20 cellular contexts compared by ENCODE assay signal in the genomic region with DNA sequence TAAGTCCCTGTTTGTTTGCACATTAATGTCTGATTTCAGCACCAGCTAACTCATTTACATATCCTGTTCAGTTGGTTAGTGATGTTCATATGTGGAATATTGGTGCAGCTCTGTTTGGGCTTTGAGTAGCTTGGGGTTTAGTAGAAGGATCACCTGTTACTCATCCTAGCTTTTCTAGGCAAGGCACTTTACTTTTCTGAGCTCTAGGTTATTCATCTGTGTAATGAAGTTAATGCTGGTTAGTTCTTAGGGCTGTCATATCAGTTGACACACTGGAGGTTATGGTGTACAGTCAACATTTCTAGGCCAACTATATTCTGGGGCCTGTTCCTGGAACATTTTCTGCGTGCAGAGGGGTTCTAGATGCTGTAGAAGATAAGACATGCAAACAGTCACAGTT.
DNase-seq lines count a peak whose midpoint lies in the region; ATAC-seq and TF ChIP-seq lines count a peak whose summit lies in the region.
"Had no signal": no experiment of that assay in that cellular context is flagged by ENCODE, and none has a peak within 500 bp of the region (broad histone marks: within the 10 kb centered on the region; RNA-seq: fewer than 3 reads in every experiment).

No MANE protein-coding gene starts in this region.

- no peak for DNase-seq in activated CD8-positive, alpha-beta T cell treated with anti-CD3 and anti-CD28 coated beads for 36 hours
- no peak for DNase-seq in activated CD8-positive, alpha-beta T cell treated with anti-CD3 and anti-CD28 coated beads, Interleukin-2, amount 10 ng/mL, durations not matched to agents 7 days and 5 days
- DNase-seq in activated naive CD8-positive, alpha-beta T cell treated with anti-CD3 and anti-CD28 coated beads, Interleukin-2, amount 50 U/mL, for 24 hours, result no peak
- no peak for DNase-seq in natural killer cell treated with Interleukin-12 subunit alpha and Interleukin-12 subunit beta and Interleukin-15 and Interleukin-18, amount 100 ng/mL, for 72 hours (ENCODE audit: low spot score)
- no peak for DNase-seq in KBM-7
- no peak for DNase-seq in OCI-LY7 (ENCODE audit: low spot score)
- no peak for DNase-seq in transverse colon
- DNase-seq: activated B cell treated with CpG ODN at 0.5 μM for 24 hours; activated effector memory CD4-positive, alpha-beta T cell treated with Interleukin-2 at 50 U/mL for 16 hours; CD4-positive, alpha-beta T cell; cerebellar nuclear complex; H9; left ventricle myocardium superior; NCI-H1105; NCI-H2029 treated with DMSO at 0.1 percent for 48 hours; NCI-H2227 treated with DMSO at 0.1 percent for 48 hours; nucleus accumbens; psoas muscle; SW 1271 had no signal

- H3K79me2 ChIP-seq in Loucy (ENCODE audit: insufficient read depth, low read length), result no peaks in the 10 kb centered on the region
- no peaks in the 10 kb centered on the region for H3K79me2 ChIP-seq in OCI-LY7 (ENCODE audit: insufficient read depth, low read depth, low read length)

- peak overlapping the region; percentile 47 for H3K9ac ChIP-seq in Loucy (ENCODE audit: low read depth, low read length, poor library complexity, severe bottlenecking)

- H3K36me3 ChIP-seq in Loucy (ENCODE audit: insufficient read depth, low read length), result no peaks in the 10 kb centered on the region; the same call in 1 of the 2 replicates
- no peaks in the 10 kb centered on the region for H3K36me3 ChIP-seq in OCI-LY7 (ENCODE audit: insufficient read depth, low read length)
- H3K36me3 ChIP-seq in transverse colon, result peaks cover 0 to 8% (median 0%) of the 10 kb centered on the region in 4 donors

- intact Hi-C loops in activated CD8-positive, alpha-beta T cell treated with anti-CD3 and anti-CD28 coated beads for 36 hours (cut with micrococcal nuclease), result no loop called here
- intact Hi-C loops in OCI-LY7 (cut with micrococcal nuclease; ENCODE audit: unreplicated experiment) (no loop called here), transverse colon (cut with DNase I; ENCODE audit: low total_unique reads) (no loop called here)

- H3K27me3 Mint-ChIP-seq in activated CD8-positive, alpha-beta T cell treated with anti-CD3 and anti-CD28 coated beads for 36 hours, result no peaks in the 10 kb centered on the region
- no peaks in the 10 kb centered on the region for H3K27me3 Mint-ChIP-seq in activated CD8-positive, alpha-beta T cell treated with anti-CD3 and anti-CD28 coated beads, Interleukin-2, amount 10 ng/mL, durations not matched to agents 7 days and 5 days (ENCODE audit: low read depth)
- no peaks in the 10 kb centered on the region for H3K27me3 Mint-ChIP-seq in activated naive CD8-positive, alpha-beta T cell treated with anti-CD3 and anti-CD28 coated beads, Interleukin-2, amount 50 U/mL, for 24 hours
- H3K27me3 Mint-ChIP-seq in natural killer cell treated with Interleukin-12 subunit alpha and Interleukin-12 subunit beta and Interleukin-15 and Interleukin-18, amount 100 ng/mL, for 72 hours, result no peaks in the 10 kb centered on the region
- H3K27me3 Mint-ChIP-seq: activated B cell treated with CpG ODN at 0.5 μM for 24 hours; CD4-positive, alpha-beta T cell had no signal

- H3K4me1 ChIP-seq in Loucy (ENCODE audit: insufficient read depth, low read length, poor library complexity, severe bottlenecking) (peaks cover 62% of the 10 kb centered on the region), OCI-LY7 (ENCODE audit: insufficient read depth, low read length, poor library complexity, severe bottlenecking) (no peaks in the 10 kb centered on the region), transverse colon (peaks cover 0 to 4% (median 0%) of the 10 kb centered on the region in 4 donors)
- H3K4me1 ChIP-seq: psoas muscle had no signal

- H3F3A ChIP-seq in Loucy (ENCODE audit: low read depth), result peaks cover 13% of the 10 kb centered on the region; the same call in 1 of the 2 replicates

- H3K9me3 ChIP-seq in Loucy (ENCODE audit: insufficient read depth, low read depth, low read length) (no peaks in the 10 kb centered on the region), OCI-LY7 (ENCODE audit: low read length) (no peaks in the 10 kb centered on the region), transverse colon (no peaks in the 10 kb centered on the region)
- H3K9me3 ChIP-seq: psoas muscle had no signal

- no TSS peak for BruUV-seq in OCI-LY7 (replicated peaks; lab: Mats Ljungman, UMichigan)

- in situ Hi-C loops in KBM-7 (cut with MboI; ENCODE audit: low pct_unique_long_range_greater_than_20kb, low sequenced_read_pairs) (no loop called here), transverse colon (cut with MboI; ENCODE audit: low pct_ligation_motif_present in 1 of 4, low pct_unique_long_range_greater_than_20kb in 1 of 4, low sequenced_read_pairs in 3 of 4) (no loop called here)

- no peaks in the 10 kb centered on the region for H3K9me3 Mint-ChIP-seq in activated CD8-positive, alpha-beta T cell treated with anti-CD3 and anti-CD28 coated beads for 36 hours
- H3K9me3 Mint-ChIP-seq in activated CD8-positive, alpha-beta T cell treated with anti-CD3 and anti-CD28 coated beads, Interleukin-2, amount 10 ng/mL, durations not matched to agents 7 days and 5 days (ENCODE audit: insufficient read depth), result no peaks in the 10 kb centered on the region
- H3K9me3 Mint-ChIP-seq in activated naive CD8-positive, alpha-beta T cell treated with anti-CD3 and anti-CD28 coated beads, Interleukin-2, amount 50 U/mL, for 24 hours, result peaks cover 11% of the 10 kb centered on the region
- peaks cover 9% of the 10 kb centered on the region for H3K9me3 Mint-ChIP-seq in natural killer cell treated with Interleukin-12 subunit alpha and Interleukin-12 subunit beta and Interleukin-15 and Interleukin-18, amount 100 ng/mL, for 72 hours
- H3K9me3 Mint-ChIP-seq: CD4-positive, alpha-beta T cell; H9 had no signal

- H3K9me2 ChIP-seq in Loucy (replicated peaks; ENCODE audit: low read depth, low read length) (no peaks in the 10 kb centered on the region), OCI-LY7 (ENCODE audit: insufficient read depth, low read length) (no peaks in the 10 kb centered on the region)

- no peak for TF ChIP-seq EP300 in transverse colon (IDR thresholded peaks at IDR 0.05; ENCODE audit: low read depth)

- peak overlapping the region; percentile 28 for H3K4me3 ChIP-seq in Loucy (ENCODE audit: low read length, poor library complexity, severe bottlenecking)
- H3K4me3 ChIP-seq in OCI-LY7 (ENCODE audit: low read depth, low read length, poor library complexity, severe bottlenecking), result no peak overlapping the region
- no peak overlapping the region for H3K4me3 ChIP-seq in transverse colon
- H3K4me3 ChIP-seq: psoas muscle had no signal

- H2AFZ ChIP-seq in Loucy (ENCODE audit: low read length), result no peak overlapping the region
- no peak overlapping the region for H2AFZ ChIP-seq in OCI-LY7 (ENCODE audit: low read length)

- H3K4me1 Mint-ChIP-seq in activated CD8-positive, alpha-beta T cell treated with anti-CD3 and anti-CD28 coated beads for 36 hours (ENCODE audit: low read depth), result peaks cover 14% of the 10 kb centered on the region
- peaks cover 16% of the 10 kb centered on the region for H3K4me1 Mint-ChIP-seq in activated CD8-positive, alpha-beta T cell treated with anti-CD3 and anti-CD28 coated beads, Interleukin-2, amount 10 ng/mL, durations not matched to agents 7 days and 5 days (ENCODE audit: low read depth)
- peaks cover 18% of the 10 kb centered on the region for H3K4me1 Mint-ChIP-seq in activated naive CD8-positive, alpha-beta T cell treated with anti-CD3 and anti-CD28 coated beads, Interleukin-2, amount 50 U/mL, for 24 hours
- H3K4me1 Mint-ChIP-seq in natural killer cell treated with Interleukin-12 subunit alpha and Interleukin-12 subunit beta and Interleukin-15 and Interleukin-18, amount 100 ng/mL, for 72 hours (ENCODE audit: low read depth in 2 of 2), result peaks cover 26% of the 10 kb centered on the region in 2 donors
- H3K4me1 Mint-ChIP-seq: activated B cell treated with CpG ODN at 0.5 μM for 24 hours had no signal

- H4K20me1 ChIP-seq in Loucy (ENCODE audit: insufficient read depth, low read length, poor library complexity, severe bottlenecking) (no peaks in the 10 kb centered on the region), OCI-LY7 (ENCODE audit: insufficient read depth, low read length) (no peaks in the 10 kb centered on the region)

- ATAC-seq in activated CD8-positive, alpha-beta T cell treated with anti-CD3 and anti-CD28 coated beads for 36 hours, result peak; percentile 82
- ATAC-seq in activated CD8-positive, alpha-beta T cell treated with anti-CD3 and anti-CD28 coated beads, Interleukin-2, amount 10 ng/mL, durations not matched to agents 7 days and 5 days, result no peak
- peak; percentile 92 for ATAC-seq in activated naive CD8-positive, alpha-beta T cell treated with anti-CD3 and anti-CD28 coated beads, Interleukin-2, amount 50 U/mL, for 24 hours
- ATAC-seq in natural killer cell treated with Interleukin-12 subunit alpha and Interleukin-12 subunit beta and Interleukin-15 and Interleukin-18, amount 100 ng/mL, for 72 hours, result peak; percentile 84 to 87
- ATAC-seq: left ventricle myocardium superior, psoas muscle had no signal

- H3K27me3 ChIP-seq in Loucy (ENCODE audit: insufficient read depth, low read length, poor library complexity, severe bottlenecking), result no peaks in the 10 kb centered on the region
- no peaks in the 10 kb centered on the region for H3K27me3 ChIP-seq in transverse colon

- H3K27ac ChIP-seq in OCI-LY7 (ENCODE audit: low read depth, low read length, poor library complexity, severe bottlenecking) (no peak overlapping the region), transverse colon (no peak overlapping the region)
- H3K27ac ChIP-seq: psoas muscle had no signal

- CTCF ChIA-PET in activated CD8-positive, alpha-beta T cell treated with anti-CD3 and anti-CD28 coated beads for 36 hours (lab: Charles Lee), result no interaction called here
- CTCF ChIA-PET in activated CD8-positive, alpha-beta T cell treated with anti-CD3 and anti-CD28 coated beads, Interleukin-2, amount 10 ng/mL, durations not matched to agents 7 days and 5 days (lab: Charles Lee), result no interaction called here
- CTCF ChIA-PET in OCI-LY7 (lab: Charles Lee; ENCODE audit: unreplicated experiment), result no interaction called here

- H3K4me2 ChIP-seq in Loucy (ENCODE audit: low read depth, low read length, poor library complexity, severe bottlenecking), result peak overlapping the region; percentile 62
- H3K4me2 ChIP-seq in OCI-LY7 (ENCODE audit: low read length), result no peak overlapping the region

- POLR2A ChIA-PET in activated CD8-positive, alpha-beta T cell treated with anti-CD3 and anti-CD28 coated beads for 36 hours (lab: Charles Lee), result no interaction called here
- POLR2A ChIA-PET in activated CD8-positive, alpha-beta T cell treated with anti-CD3 and anti-CD28 coated beads, Interleukin-2, amount 10 ng/mL, durations not matched to agents 7 days and 5 days (lab: Charles Lee), result no interaction called here
- POLR2A ChIA-PET in OCI-LY7 (lab: Charles Lee), result interaction anchor here (1.2 kb wide), 1 partner anchor 8 kb away, joined by 3 read pairs; no protein-coding TSS in a partner anchor

- H3K36me3 Mint-ChIP-seq in activated CD8-positive, alpha-beta T cell treated with anti-CD3 and anti-CD28 coated beads for 36 hours (ENCODE audit: low read depth), result peaks cover 18% of the 10 kb centered on the region
- H3K36me3 Mint-ChIP-seq in activated CD8-positive, alpha-beta T cell treated with anti-CD3 and anti-CD28 coated beads, Interleukin-2, amount 10 ng/mL, durations not matched to agents 7 days and 5 days (ENCODE audit: low read depth), result peaks cover 12% of the 10 kb centered on the region
- peaks cover 25% of the 10 kb centered on the region for H3K36me3 Mint-ChIP-seq in activated naive CD8-positive, alpha-beta T cell treated with anti-CD3 and anti-CD28 coated beads, Interleukin-2, amount 50 U/mL, for 24 hours (ENCODE audit: low read depth)
- H3K36me3 Mint-ChIP-seq in natural killer cell treated with Interleukin-12 subunit alpha and Interleukin-12 subunit beta and Interleukin-15 and Interleukin-18, amount 100 ng/mL, for 72 hours, result peaks cover 11% of the 10 kb centered on the region

- 91% methylated on average over 1 of the region's 1 CpG; no CpG with 5 or more reads in 1 of the 2 donors for WGBS in transverse colon (ENCODE audit: low coverage in 1 of 2), 2 donors

- TF ChIP-seq POLR2A in transverse colon (IDR thresholded peaks at IDR 0.05), result no peak

- no peak for TF ChIP-seq CTCF in activated CD8-positive, alpha-beta T cell treated with anti-CD3 and anti-CD28 coated beads for 36 hours (IDR thresholded peaks at IDR 0.05)
- TF ChIP-seq CTCF in Loucy (conservative IDR thresholded peaks at IDR 0.05; ENCODE audit: low read length) (no peak), OCI-LY7 (conservative IDR thresholded peaks at IDR 0.05; ENCODE audit: low read length) (no peak), transverse colon (IDR thresholded peaks at IDR 0.05) (no peak)

- no peak overlapping the region for H3K4me3 Mint-ChIP-seq in activated CD8-positive, alpha-beta T cell treated with anti-CD3 and anti-CD28 coated beads for 36 hours
- H3K4me3 Mint-ChIP-seq in activated CD8-positive, alpha-beta T cell treated with anti-CD3 and anti-CD28 coated beads, Interleukin-2, amount 10 ng/mL, durations not matched to agents 7 days and 5 days, result no peak overlapping the region
- H3K4me3 Mint-ChIP-seq in activated naive CD8-positive, alpha-beta T cell treated with anti-CD3 and anti-CD28 coated beads, Interleukin-2, amount 50 U/mL, for 24 hours, result peak overlapping the region; percentile 19
- peak overlapping the region; percentile 35 for H3K4me3 Mint-ChIP-seq in natural killer cell treated with Interleukin-12 subunit alpha and Interleukin-12 subunit beta and Interleukin-15 and Interleukin-18, amount 100 ng/mL, for 72 hours
- H3K4me3 Mint-ChIP-seq: activated B cell treated with CpG ODN at 0.5 μM for 24 hours; CD4-positive, alpha-beta T cell; H9 had no signal

- peak overlapping the region; percentile 1 for H3K27ac Mint-ChIP-seq in activated CD8-positive, alpha-beta T cell treated with anti-CD3 and anti-CD28 coated beads for 36 hours
- H3K27ac Mint-ChIP-seq in activated CD8-positive, alpha-beta T cell treated with anti-CD3 and anti-CD28 coated beads, Interleukin-2, amount 10 ng/mL, durations not matched to agents 7 days and 5 days, result no peak overlapping the region
- H3K27ac Mint-ChIP-seq in activated naive CD8-positive, alpha-beta T cell treated with anti-CD3 and anti-CD28 coated beads, Interleukin-2, amount 50 U/mL, for 24 hours, result peak overlapping the region; percentile 72
- H3K27ac Mint-ChIP-seq in natural killer cell treated with Interleukin-12 subunit alpha and Interleukin-12 subunit beta and Interleukin-15 and Interleukin-18, amount 100 ng/mL, for 72 hours, result peak overlapping the region; percentile 55 to 78
- H3K27ac Mint-ChIP-seq: activated B cell treated with CpG ODN at 0.5 μM for 24 hours; CD4-positive, alpha-beta T cell; H9 had no signal

Comparison
In these comparisons a context has a peak if more than half of its experiments do, and no peak if none do; other contexts are left out.
1. H3K4me3 Mint-ChIP-seq: peak in activated naive CD8-positive, alpha-beta T cell treated with anti-CD3 and anti-CD28 coated beads, Interleukin-2, amount 50 U/mL, for 24 hours (single experiment) and natural killer cell treated with Interleukin-12 subunit alpha and Interleukin-12 subunit beta and Interleukin-15 and Interleukin-18, amount 100 ng/mL, for 72 hours (single experiment); none in activated CD8-positive, alpha-beta T cell treated with anti-CD3 and anti-CD28 coated beads for 36 hours (single experiment) and activated CD8-positive, alpha-beta T cell treated with anti-CD3 and anti-CD28 coated beads, Interleukin-2, amount 10 ng/mL, durations not matched to agents 7 days and 5 days (single experiment).